Comparison of ENCODE assay signal across 2 cellular contexts in the genomic region with DNA sequence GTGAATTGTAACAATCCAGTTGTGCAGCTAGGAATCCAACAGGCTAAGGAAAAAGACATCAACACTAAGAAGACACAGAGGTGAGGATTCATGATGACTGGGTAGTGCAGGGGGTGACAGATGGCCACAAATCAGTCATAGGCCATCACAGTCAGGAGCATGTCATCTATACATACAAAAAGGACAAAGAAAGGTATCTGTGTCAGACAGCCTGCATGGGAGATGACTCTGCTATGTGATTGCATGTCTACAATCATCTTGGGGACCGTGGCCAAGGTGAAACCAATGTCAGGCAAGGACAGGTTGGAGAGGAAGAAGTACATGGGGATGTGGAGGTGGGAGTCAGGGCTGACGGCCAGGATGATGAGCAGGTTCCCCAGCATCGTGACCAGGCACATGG. TPM values are rescaled to one million over a fixed set of nuclear protein-coding genes. Genes with fewer than 3 reads are reported as not detected.
"Had no signal": no experiment of that assay in that cellular context is flagged by ENCODE, and none has a peak within 500 bp of the region (broad histone marks: within the 10 kb centered on the region; RNA-seq: fewer than 3 reads in every experiment).

No MANE protein-coding gene starts in this region.

RNA-seq across cellular contexts. Expression of a gene that starts 16.0 kb away (rescaled TPM):
- total RNA-seq: H9, HFFc6 had no signal
